15 cellular contexts compared by ENCODE assay signal in genomic region chr10:9545073-9545472, GRCh38.
"Had no signal": no experiment of that assay in that cellular context is flagged by ENCODE, and none has a peak within 500 bp of the region (broad histone marks: within the 10 kb centered on the region; RNA-seq: fewer than 3 reads in every experiment).

No MANE protein-coding gene starts in this region.

- H3K27me3 Mint-ChIP-seq: activated B cell treated with CpG ODN at 0.5 μM for 24 hours; activated CD4-positive, alpha-beta T cell treated with anti-CD3 and anti-CD28 coated beads, Interleukin-2, amount 10 ng/mL, durations not matched to agents 7 days and 5 days; activated naive CD4-positive, alpha-beta T cell treated with anti-CD3 and anti-CD28 coated beads, Interleukin-2, amount 10 ng/mL, durations not matched to agents 7 days and 5 days; dendritic cell treated with granulocyte-macrophage colony-stimulating factor and Interleukin-4, amounts not matched to agents 40 ng/mL and 50 ng/mL, for 4 days; effector memory CD8-positive, alpha-beta T cell had no signal

- H3K27me3 ChIP-seq: left lung had no signal

- H3K4me1 ChIP-seq: left lung had no signal

- H3K4me3 Mint-ChIP-seq: activated B cell treated with CpG ODN at 0.5 μM for 24 hours; activated CD4-positive, alpha-beta T cell treated with anti-CD3 and anti-CD28 coated beads, Interleukin-2, amount 10 ng/mL, durations not matched to agents 7 days and 5 days; activated naive CD4-positive, alpha-beta T cell treated with anti-CD3 and anti-CD28 coated beads, Interleukin-2, amount 10 ng/mL, durations not matched to agents 7 days and 5 days; dendritic cell treated with granulocyte-macrophage colony-stimulating factor and Interleukin-4, amounts not matched to agents 40 ng/mL and 50 ng/mL, for 4 days; effector memory CD8-positive, alpha-beta T cell; nephron; stimulated activated naive CD8-positive, alpha-beta T cell treated with anti-CD3 and anti-CD28 coated beads, Interleukin-15, Interleukin-2, amounts not matched to agents 100 ng/mL and 50 ng/mL, for 24 hours; T-helper 1 cell treated with Interleukin-12 subunit alpha and Interleukin-12 subunit beta and Interleukin-4 antibody, amounts not matched to agents 30 μg/mL and 1 μg/mL, for 36 hours had no signal

- H3K4me3 ChIP-seq: left lung, thoracic aorta had no signal

- H3K36me3 Mint-ChIP-seq: activated naive CD4-positive, alpha-beta T cell treated with anti-CD3 and anti-CD28 coated beads, Interleukin-2, amount 10 ng/mL, durations not matched to agents 7 days and 5 days had no signal

- DNase-seq: activated B cell treated with CpG ODN at 0.5 μM for 24 hours; activated CD4-positive, alpha-beta T cell treated with anti-CD3 and anti-CD28 coated beads, Interleukin-2, amount 10 ng/mL, durations not matched to agents 7 days and 5 days; activated CD8-positive, alpha-beta memory T cell treated with anti-CD3 and anti-CD28 coated beads for 24 hours; activated naive CD4-positive, alpha-beta T cell treated with anti-CD3 and anti-CD28 coated beads, Interleukin-2, amount 10 ng/mL, durations not matched to agents 7 days and 5 days; cerebellar nuclear complex; effector memory CD8-positive, alpha-beta T cell; glutamatergic neuron; left lung; stimulated activated CD4-positive, alpha-beta T cell treated with anti-CD3 and anti-CD28 coated beads, Interleukin-4, amount 100 ng/mL, for 24 hours had no signal

- ATAC-seq: effector memory CD8-positive, alpha-beta T cell; left lung had no signal

- H3K9me3 ChIP-seq: thoracic aorta had no signal

- H3K27ac Mint-ChIP-seq: activated B cell treated with CpG ODN at 0.5 μM for 24 hours; activated CD4-positive, alpha-beta T cell treated with anti-CD3 and anti-CD28 coated beads, Interleukin-2, amount 10 ng/mL, durations not matched to agents 7 days and 5 days; activated naive CD4-positive, alpha-beta T cell treated with anti-CD3 and anti-CD28 coated beads, Interleukin-2, amount 10 ng/mL, durations not matched to agents 7 days and 5 days; activated T-helper 2 cell treated with anti-CD3 and anti-CD28 coated beads, Interferon-gamma antibody, Interleukin-2, Interleukin-4, amounts not matched to agents 10 μg/mL and 5 μg/mL and 100 μg/mL, durations not matched to agents 14 hours and 24 hours and 36 hours; dendritic cell treated with granulocyte-macrophage colony-stimulating factor and Interleukin-4, amounts not matched to agents 40 ng/mL and 50 ng/mL, for 4 days; effector memory CD8-positive, alpha-beta T cell; nephron; stimulated activated naive CD8-positive, alpha-beta T cell treated with anti-CD3 and anti-CD28 coated beads, Interleukin-15, Interleukin-2, amounts not matched to agents 100 ng/mL and 50 ng/mL, for 24 hours; T-helper 1 cell treated with Interleukin-12 subunit alpha and Interleukin-12 subunit beta and Interleukin-4 antibody, amounts not matched to agents 30 μg/mL and 1 μg/mL, for 36 hours had no signal

- H3K27ac ChIP-seq: left lung, thoracic aorta had no signal

- H3K36me3 ChIP-seq: left lung, thoracic aorta had no signal

- H3K9me3 Mint-ChIP-seq: activated CD4-positive, alpha-beta T cell treated with anti-CD3 and anti-CD28 coated beads, Interleukin-2, amount 10 ng/mL, durations not matched to agents 7 days and 5 days; activated naive CD4-positive, alpha-beta T cell treated with anti-CD3 and anti-CD28 coated beads, Interleukin-2, amount 10 ng/mL, durations not matched to agents 7 days and 5 days; activated T-helper 2 cell treated with anti-CD3 and anti-CD28 coated beads, Interferon-gamma antibody, Interleukin-2, Interleukin-4, amounts not matched to agents 10 μg/mL and 5 μg/mL and 100 μg/mL, durations not matched to agents 14 hours and 24 hours and 36 hours; stimulated activated naive CD8-positive, alpha-beta T cell treated with anti-CD3 and anti-CD28 coated beads, Interleukin-15, Interleukin-2, amounts not matched to agents 100 ng/mL and 50 ng/mL, for 24 hours; T-helper 1 cell treated with Interleukin-12 subunit alpha and Interleukin-12 subunit beta and Interleukin-4 antibody, amounts not matched to agents 30 μg/mL and 1 μg/mL, for 36 hours had no signal

- H3K4me1 Mint-ChIP-seq: activated B cell treated with CpG ODN at 0.5 μM for 24 hours; activated CD4-positive, alpha-beta T cell treated with anti-CD3 and anti-CD28 coated beads, Interleukin-2, amount 10 ng/mL, durations not matched to agents 7 days and 5 days; activated naive CD4-positive, alpha-beta T cell treated with anti-CD3 and anti-CD28 coated beads, Interleukin-2, amount 10 ng/mL, durations not matched to agents 7 days and 5 days had no signal
